1 cellular context compared by ENCODE assay signal in the genomic region with DNA sequence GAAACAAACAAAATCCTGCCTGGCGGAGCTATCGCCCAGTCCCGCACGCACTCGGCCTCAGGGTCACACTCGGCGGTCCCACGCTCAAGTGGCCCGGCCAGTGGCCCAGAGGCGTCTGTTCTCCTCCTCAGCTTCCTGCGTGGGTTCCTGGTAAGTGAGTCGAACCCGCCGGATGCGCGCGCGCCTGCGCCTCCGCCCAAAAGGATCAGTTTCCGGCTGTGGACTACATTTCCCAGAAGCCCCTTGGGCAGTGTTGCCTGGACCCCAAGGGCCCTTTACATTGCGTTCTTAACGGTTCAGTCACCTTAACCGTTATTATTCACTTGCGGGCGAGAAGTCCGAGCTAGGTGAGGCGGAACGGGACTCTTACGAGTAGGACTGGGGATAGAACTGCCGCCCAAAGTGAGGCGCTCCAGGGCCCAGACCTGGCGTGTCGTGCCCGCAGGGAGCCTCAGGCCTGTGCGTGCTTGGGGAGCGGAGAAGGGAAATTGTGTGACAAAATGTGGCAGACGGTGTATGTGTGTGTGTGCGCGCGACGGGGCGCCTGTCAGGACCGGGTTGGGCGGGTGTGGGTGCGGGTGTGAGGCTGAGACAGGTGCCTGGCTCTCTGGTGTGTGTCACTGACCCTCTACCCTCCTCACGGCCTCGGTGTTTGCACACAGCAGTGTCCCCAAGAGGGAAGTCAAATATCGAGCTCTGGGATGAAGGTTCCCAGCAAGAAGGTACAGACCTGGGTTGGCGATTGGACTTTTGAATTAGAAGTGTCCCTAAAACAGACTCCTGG.
TF ChIP-seq lines count a peak whose summit lies in the region.

Gene ZNF546, plus strand, starts transcription at position 250 of the 784 bp plus-strand sequence. CDS start 1,267 bp downstream, outside the sequence.

TF ChIP-seq in HEK293, 187 proteins besides CTCF, POLR2A, EP300 and RAD21 (continued from another document and continues in another):
- peak; percentile 68 for TF ChIP-seq SP3 (tag by site-specific recombination; IDR thresholded peaks at IDR 0.05)
- TF ChIP-seq ZNF555 (tag by site-specific recombination; conservative IDR thresholded peaks at IDR 0.05), result no peak
- no peak for TF ChIP-seq ZNF510 (tag by site-specific recombination; IDR thresholded peaks at IDR 0.05; ENCODE audit: insufficient replicate concordance)
- 0 out of 2 replicates have a peak, but pooled peaks have one; percentile 7 for TF ChIP-seq ZNF248 (tag by site-specific recombination; IDR thresholded peaks at IDR 0.05)
- TF ChIP-seq YY1 (tag by site-specific recombination; IDR thresholded peaks at IDR 0.05), result 0 out of 2 replicates have a peak, but pooled peaks have one; percentile 33
- peak; percentile 32; the same call in 1 of the 2 replicates for TF ChIP-seq ZNF623 (tag by site-specific recombination; IDR thresholded peaks at IDR 0.05)
- TF ChIP-seq BCL11A (tag by site-specific recombination; IDR thresholded peaks at IDR 0.05; ENCODE audit: low read depth), result no peak
- TF ChIP-seq ZNF600 (tag by site-specific recombination; IDR thresholded peaks at IDR 0.05), result peak; percentile 90
- no peak for TF ChIP-seq GLI2 (tag by site-specific recombination; IDR thresholded peaks at IDR 0.05; ENCODE audit: borderline replicate concordance, low read depth)
- TF ChIP-seq ZNF791 (tag by site-specific recombination; IDR thresholded peaks at IDR 0.05), result no peak
- TF ChIP-seq KLF9 (tag by site-specific recombination; IDR thresholded peaks at IDR 0.05; ENCODE audit: low read depth), result peak; percentile 5; the same call in 1 of the 2 replicates
- no peak for TF ChIP-seq ZNF114 (tag by site-specific recombination; IDR thresholded peaks at IDR 0.05)
- TF ChIP-seq ZNF2 (tag by site-specific recombination; IDR thresholded peaks at IDR 0.05), result peak; percentile 86
- TF ChIP-seq ZBTB17 (tag by site-specific recombination; IDR thresholded peaks at IDR 0.05), result peak; percentile 99
- 0 out of 2 replicates have a peak, but pooled peaks have one; percentile 21 for TF ChIP-seq ZSCAN16 (tag by site-specific recombination; IDR thresholded peaks at IDR 0.05)
- no peak for TF ChIP-seq IKZF3 (tag by site-specific recombination; IDR thresholded peaks at IDR 0.05)
- no peak for TF ChIP-seq HOXD13 (CRISPR knock-in tag; IDR thresholded peaks at IDR 0.05; ENCODE audit: borderline replicate concordance)
- TF ChIP-seq, protein P1, sequence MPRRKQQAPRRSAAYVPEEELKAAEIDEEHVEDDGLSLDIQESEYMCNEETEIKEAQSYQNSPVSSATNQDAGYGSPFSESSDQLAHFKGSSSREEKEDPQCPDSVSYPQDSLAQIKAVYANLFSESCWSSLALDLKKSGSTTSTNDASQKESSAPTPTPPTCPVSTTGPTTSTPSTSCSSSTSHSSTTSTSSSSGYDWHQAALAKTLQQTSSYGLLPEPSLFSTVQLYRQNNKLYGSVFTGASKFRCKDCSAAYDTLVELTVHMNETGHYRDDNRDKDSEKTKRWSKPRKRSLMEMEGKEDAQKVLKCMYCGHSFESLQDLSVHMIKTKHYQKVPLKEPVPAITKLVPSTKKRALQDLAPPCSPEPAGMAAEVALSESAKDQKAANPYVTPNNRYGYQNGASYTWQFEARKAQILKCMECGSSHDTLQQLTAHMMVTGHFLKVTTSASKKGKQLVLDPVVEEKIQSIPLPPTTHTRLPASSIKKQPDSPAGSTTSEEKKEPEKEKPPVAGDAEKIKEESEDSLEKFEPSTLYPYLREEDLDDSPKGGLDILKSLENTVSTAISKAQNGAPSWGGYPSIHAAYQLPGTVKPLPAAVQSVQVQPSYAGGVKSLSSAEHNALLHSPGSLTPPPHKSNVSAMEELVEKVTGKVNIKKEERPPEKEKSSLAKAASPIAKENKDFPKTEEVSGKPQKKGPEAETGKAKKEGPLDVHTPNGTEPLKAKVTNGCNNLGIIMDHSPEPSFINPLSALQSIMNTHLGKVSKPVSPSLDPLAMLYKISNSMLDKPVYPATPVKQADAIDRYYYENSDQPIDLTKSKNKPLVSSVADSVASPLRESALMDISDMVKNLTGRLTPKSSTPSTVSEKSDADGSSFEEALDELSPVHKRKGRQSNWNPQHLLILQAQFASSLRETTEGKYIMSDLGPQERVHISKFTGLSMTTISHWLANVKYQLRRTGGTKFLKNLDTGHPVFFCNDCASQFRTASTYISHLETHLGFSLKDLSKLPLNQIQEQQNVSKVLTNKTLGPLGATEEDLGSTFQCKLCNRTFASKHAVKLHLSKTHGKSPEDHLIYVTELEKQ (tag by site-specific recombination; IDR thresholded peaks at IDR 0.05; ENCODE audit: borderline replicate concordance), result no peak
- TF ChIP-seq ZNF423 (tag by site-specific recombination; IDR thresholded peaks at IDR 0.05), result peak; percentile 47; the same call in 1 of the 2 replicates
- TF ChIP-seq ZNF629 (tag by site-specific recombination; IDR thresholded peaks at IDR 0.05), result 0 out of 2 replicates have a peak, but pooled peaks have one; percentile 24
- TF ChIP-seq ZNF266 (tag by site-specific recombination; IDR thresholded peaks at IDR 0.05; ENCODE audit: low read depth), result no peak
- TF ChIP-seq, protein P2, sequence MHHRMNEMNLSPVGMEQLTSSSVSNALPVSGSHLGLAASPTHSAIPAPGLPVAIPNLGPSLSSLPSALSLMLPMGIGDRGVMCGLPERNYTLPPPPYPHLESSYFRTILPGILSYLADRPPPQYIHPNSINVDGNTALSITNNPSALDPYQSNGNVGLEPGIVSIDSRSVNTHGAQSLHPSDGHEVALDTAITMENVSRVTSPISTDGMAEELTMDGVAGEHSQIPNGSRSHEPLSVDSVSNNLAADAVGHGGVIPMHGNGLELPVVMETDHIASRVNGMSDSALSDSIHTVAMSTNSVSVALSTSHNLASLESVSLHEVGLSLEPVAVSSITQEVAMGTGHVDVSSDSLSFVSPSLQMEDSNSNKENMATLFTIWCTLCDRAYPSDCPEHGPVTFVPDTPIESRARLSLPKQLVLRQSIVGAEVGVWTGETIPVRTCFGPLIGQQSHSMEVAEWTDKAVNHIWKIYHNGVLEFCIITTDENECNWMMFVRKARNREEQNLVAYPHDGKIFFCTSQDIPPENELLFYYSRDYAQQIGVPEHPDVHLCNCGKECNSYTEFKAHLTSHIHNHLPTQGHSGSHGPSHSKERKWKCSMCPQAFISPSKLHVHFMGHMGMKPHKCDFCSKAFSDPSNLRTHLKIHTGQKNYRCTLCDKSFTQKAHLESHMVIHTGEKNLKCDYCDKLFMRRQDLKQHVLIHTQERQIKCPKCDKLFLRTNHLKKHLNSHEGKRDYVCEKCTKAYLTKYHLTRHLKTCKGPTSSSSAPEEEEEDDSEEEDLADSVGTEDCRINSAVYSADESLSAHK (tag by site-specific recombination; IDR thresholded peaks at IDR 0.05), result peak; percentile 63; the same call in 1 of the 2 replicates
- peak; percentile 69 for TF ChIP-seq ZNF610 (tag by site-specific recombination; IDR thresholded peaks at IDR 0.05; ENCODE audit: borderline replicate concordance)
- no peak; the same call in 1 of the 2 replicates for TF ChIP-seq KLF10 (tag by site-specific recombination; IDR thresholded peaks at IDR 0.05)
- TF ChIP-seq OSR2 (tag by site-specific recombination; IDR thresholded peaks at IDR 0.05), result no peak
- no peak for TF ChIP-seq ZNF473 (tag by site-specific recombination; IDR thresholded peaks at IDR 0.05)
- TF ChIP-seq RBAK (tag by site-specific recombination; IDR thresholded peaks at IDR 0.05), result no peak
- TF ChIP-seq, protein P3, sequence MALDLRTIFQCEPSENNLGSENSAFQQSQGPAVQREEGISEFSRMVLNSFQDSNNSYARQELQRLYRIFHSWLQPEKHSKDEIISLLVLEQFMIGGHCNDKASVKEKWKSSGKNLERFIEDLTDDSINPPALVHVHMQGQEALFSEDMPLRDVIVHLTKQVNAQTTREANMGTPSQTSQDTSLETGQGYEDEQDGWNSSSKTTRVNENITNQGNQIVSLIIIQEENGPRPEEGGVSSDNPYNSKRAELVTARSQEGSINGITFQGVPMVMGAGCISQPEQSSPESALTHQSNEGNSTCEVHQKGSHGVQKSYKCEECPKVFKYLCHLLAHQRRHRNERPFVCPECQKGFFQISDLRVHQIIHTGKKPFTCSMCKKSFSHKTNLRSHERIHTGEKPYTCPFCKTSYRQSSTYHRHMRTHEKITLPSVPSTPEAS (tag by site-specific recombination; IDR thresholded peaks at IDR 0.05), result peak; percentile 93
- TF ChIP-seq ZNF157 (tag by site-specific recombination; IDR thresholded peaks at IDR 0.05), result no peak; the same call in 1 of the 2 replicates
- TF ChIP-seq ZXDB (tag by site-specific recombination; IDR thresholded peaks at IDR 0.05), result peak; percentile 99
- peak; percentile 99 for TF ChIP-seq ZBTB48 (tag by site-specific recombination; IDR thresholded peaks at IDR 0.05)
- TF ChIP-seq ZNF37A (tag by site-specific recombination; IDR thresholded peaks at IDR 0.05), result no peak
- peak; percentile 92 for TF ChIP-seq ZNF121 (tag by site-specific recombination; IDR thresholded peaks at IDR 0.05)
- no peak for TF ChIP-seq ZNF830 (tag by site-specific recombination; IDR thresholded peaks at IDR 0.05; ENCODE audit: low read depth)
- no peak for TF ChIP-seq MEIS1 (CRISPR knock-in tag; IDR thresholded peaks at IDR 0.05; ENCODE audit: borderline replicate concordance)
- TF ChIP-seq ZNF529 (tag by site-specific recombination; IDR thresholded peaks at IDR 0.05; ENCODE audit: insufficient replicate concordance), result no peak
- TF ChIP-seq, protein P4, sequence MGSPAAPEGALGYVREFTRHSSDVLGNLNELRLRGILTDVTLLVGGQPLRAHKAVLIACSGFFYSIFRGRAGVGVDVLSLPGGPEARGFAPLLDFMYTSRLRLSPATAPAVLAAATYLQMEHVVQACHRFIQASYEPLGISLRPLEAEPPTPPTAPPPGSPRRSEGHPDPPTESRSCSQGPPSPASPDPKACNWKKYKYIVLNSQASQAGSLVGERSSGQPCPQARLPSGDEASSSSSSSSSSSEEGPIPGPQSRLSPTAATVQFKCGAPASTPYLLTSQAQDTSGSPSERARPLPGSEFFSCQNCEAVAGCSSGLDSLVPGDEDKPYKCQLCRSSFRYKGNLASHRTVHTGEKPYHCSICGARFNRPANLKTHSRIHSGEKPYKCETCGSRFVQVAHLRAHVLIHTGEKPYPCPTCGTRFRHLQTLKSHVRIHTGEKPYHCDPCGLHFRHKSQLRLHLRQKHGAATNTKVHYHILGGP (tag by site-specific recombination; IDR thresholded peaks at IDR 0.05), result peak; percentile 35; the same call in 1 of the 2 replicates
- TF ChIP-seq KLF7 (tag by site-specific recombination; IDR thresholded peaks at IDR 0.05; ENCODE audit: borderline replicate concordance), result peak; percentile 65
- peak; percentile 58; the same call in 1 of the 2 replicates for TF ChIP-seq ZNF843 (tag by site-specific recombination; IDR thresholded peaks at IDR 0.05)
- TF ChIP-seq HOXA7 (CRISPR knock-in tag; IDR thresholded peaks at IDR 0.05; ENCODE audit: borderline replicate concordance), result no peak
- TF ChIP-seq, protein P5, sequence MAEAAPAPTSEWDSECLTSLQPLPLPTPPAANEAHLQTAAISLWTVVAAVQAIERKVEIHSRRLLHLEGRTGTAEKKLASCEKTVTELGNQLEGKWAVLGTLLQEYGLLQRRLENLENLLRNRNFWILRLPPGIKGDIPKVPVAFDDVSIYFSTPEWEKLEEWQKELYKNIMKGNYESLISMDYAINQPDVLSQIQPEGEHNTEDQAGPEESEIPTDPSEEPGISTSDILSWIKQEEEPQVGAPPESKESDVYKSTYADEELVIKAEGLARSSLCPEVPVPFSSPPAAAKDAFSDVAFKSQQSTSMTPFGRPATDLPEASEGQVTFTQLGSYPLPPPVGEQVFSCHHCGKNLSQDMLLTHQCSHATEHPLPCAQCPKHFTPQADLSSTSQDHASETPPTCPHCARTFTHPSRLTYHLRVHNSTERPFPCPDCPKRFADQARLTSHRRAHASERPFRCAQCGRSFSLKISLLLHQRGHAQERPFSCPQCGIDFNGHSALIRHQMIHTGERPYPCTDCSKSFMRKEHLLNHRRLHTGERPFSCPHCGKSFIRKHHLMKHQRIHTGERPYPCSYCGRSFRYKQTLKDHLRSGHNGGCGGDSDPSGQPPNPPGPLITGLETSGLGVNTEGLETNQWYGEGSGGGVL (tag by site-specific recombination; IDR thresholded peaks at IDR 0.05), result peak; percentile 92
- no peak for TF ChIP-seq ZNF133 (tag by site-specific recombination; IDR thresholded peaks at IDR 0.05)
- no peak for TF ChIP-seq ZNF670 (tag by site-specific recombination; IDR thresholded peaks at IDR 0.05; ENCODE audit: low read depth)
- no peak for TF ChIP-seq ZNF19 (tag by site-specific recombination; IDR thresholded peaks at IDR 0.05; ENCODE audit: low read depth)
- TF ChIP-seq PRDM6 (tag by site-specific recombination; IDR thresholded peaks at IDR 0.05), result no peak; the same call in 1 of the 2 replicates
- no peak for TF ChIP-seq GLI4 (tag by site-specific recombination; IDR thresholded peaks at IDR 0.05)
- no peak; the same call in 1 of the 2 replicates for TF ChIP-seq ZBTB8A (tag by site-specific recombination; IDR thresholded peaks at IDR 0.05)
- no peak for TF ChIP-seq ZNF549 (tag by site-specific recombination; IDR thresholded peaks at IDR 0.05)
- no peak for TF ChIP-seq ZNF350 (tag by site-specific recombination; IDR thresholded peaks at IDR 0.05)
- peak; percentile 73; the same call in 1 of the 2 replicates for TF ChIP-seq ZEB2 (tag by site-specific recombination; IDR thresholded peaks at IDR 0.05)
- TF ChIP-seq ZNF335 (tag by site-specific recombination; conservative IDR thresholded peaks at IDR 0.05), result peak; percentile 100
- peak; percentile 10; the same call in 1 of the 2 replicates for TF ChIP-seq WT1 (tag by site-specific recombination; IDR thresholded peaks at IDR 0.05)
- peak; percentile 80; the same call in 1 of the 2 replicates for TF ChIP-seq ZFP69B (tag by site-specific recombination; IDR thresholded peaks at IDR 0.05)
- peak; percentile 98 for TF ChIP-seq ZFP37 (tag by site-specific recombination; IDR thresholded peaks at IDR 0.05)
